Comparison of ENCODE assay signal across 18 cellular contexts in genomic region chr5:33817301-33817700, GRCh38.
DNase-seq lines count a peak whose midpoint lies in the region; ATAC-seq, FAIRE-seq and TF ChIP-seq lines count a peak whose summit lies in the region.
"Had no signal": no experiment of that assay in that cellular context is flagged by ENCODE, and none has a peak within 500 bp of the region (broad histone marks: within the 10 kb centered on the region; RNA-seq: fewer than 3 reads in every experiment).

No MANE protein-coding gene starts in this region.

- no peaks in the 10 kb centered on the region for H3K27me3 Mint-ChIP-seq in astrocyte (ENCODE audit: low read depth, unreplicated experiment)

- FAIRE-seq in astrocyte (lab: Jason Lieb, UNC): no peak
- no peak for FAIRE-seq in small intestine (lab: Jason Lieb, UNC)

- peak overlapping the region; percentile 59 for H3K9ac ChIP-seq in astrocyte (ENCODE audit: low read length)
- H3K9ac ChIP-seq: KMS-11 had no signal

- no peak for ATAC-seq in HG03565 (IDR thresholded peaks at IDR 0.05; ENCODE audit: unreplicated experiment)

- H3K9me3 ChIP-seq in astrocyte (ENCODE audit: insufficient read depth, low read depth, low read length) (no peaks in the 10 kb centered on the region), small intestine (ENCODE audit: control insufficient read depth, low read depth) (no peaks in the 10 kb centered on the region)
- H3K9me3 ChIP-seq: HAP-1, Peyer's patch had no signal

- H3K4me3 ChIP-seq in ACC112 (ENCODE audit: low read depth, low read length): peak overlapping the region; percentile 0; the same call in 1 of the 2 replicates
- no peak overlapping the region for H3K4me3 ChIP-seq in astrocyte (ENCODE audit: insufficient read depth, low read depth, low read length)
- no peak overlapping the region for H3K4me3 ChIP-seq in small intestine (ENCODE audit: low read depth in 1 of 2, low read length in 2 of 2)
- no peak overlapping the region for H3K4me3 ChIP-seq in coronary artery
- H3K4me3 ChIP-seq: HAP-1, Peyer's patch had no signal

- H3K79me2 ChIP-seq in ACC112 (ENCODE audit: control insufficient read depth, insufficient read depth, low read length, unreplicated experiment): peaks cover 23% of the 10 kb centered on the region
- peaks cover 67% of the 10 kb centered on the region for H3K79me2 ChIP-seq in astrocyte (ENCODE audit: insufficient read depth, low read length)

- H3K4me3 Mint-ChIP-seq in astrocyte (ENCODE audit: unreplicated experiment): no peak overlapping the region

- H3K4me1 Mint-ChIP-seq in astrocyte (ENCODE audit: low read depth, unreplicated experiment): peaks cover 28% of the 10 kb centered on the region

- peaks cover 12% of the 10 kb centered on the region for H3K36me3 Mint-ChIP-seq in astrocyte (ENCODE audit: low read depth, unreplicated experiment)

- DNase-seq in HT1080 (ENCODE audit: low read depth) (peak; percentile 72), astrocyte (ENCODE audit: low read depth) (peak; percentile 74), kidney tubule cell (ENCODE audit: low spot score) (peak; percentile 38), small intestine (no peak), coronary artery (ENCODE audit: low spot score) (no peak), GDM1 (lab: John Stamatoyannopoulos, UW) (no peak)
- DNase-seq: 8988T, C1 segment of cervical spinal cord, DMS 273 treated with DMSO at 0.1 percent for 48 hours, NCI-H187 treated with DMSO at 0.1 percent for 48 hours, NCI-H446 treated with DMSO at 0.1 percent for 48 hours, NCI-H774, Peyer's patch had no signal

- no peaks in the 10 kb centered on the region for H3K9me3 Mint-ChIP-seq in astrocyte (ENCODE audit: unreplicated experiment)

- no peaks in the 10 kb centered on the region for H4K20me1 ChIP-seq in astrocyte (ENCODE audit: insufficient read depth, low read length)

- H2AFZ ChIP-seq in ACC112 (ENCODE audit: low read length, unreplicated experiment) (no peak overlapping the region), astrocyte (ENCODE audit: low read depth, low read length) (no peak overlapping the region)

- H3K27ac Mint-ChIP-seq in astrocyte (ENCODE audit: unreplicated experiment): peak overlapping the region; percentile 89

- H3K36me3 ChIP-seq in ACC112 (ENCODE audit: insufficient read depth, low read length) (peaks cover 11% of the 10 kb centered on the region), astrocyte (ENCODE audit: insufficient read depth, low read length) (peaks cover 6% of the 10 kb centered on the region), small intestine (ENCODE audit: control insufficient read depth in 2 of 2, insufficient read depth in 2 of 2, low read length in 2 of 2) (no peaks in the 10 kb centered on the region)
- H3K36me3 ChIP-seq: HAP-1, Peyer's patch had no signal

- H3K27ac ChIP-seq in ACC112 (ENCODE audit: low read depth, low read length) (peak overlapping the region; percentile 78), astrocyte (ENCODE audit: low read depth, low read length) (peak overlapping the region; percentile 82), small intestine (ENCODE audit: low read depth in 1 of 2, low read length in 1 of 2) (no peak overlapping the region), coronary artery (no peak overlapping the region)
- H3K27ac ChIP-seq: HL-60, KMS-11, Peyer's patch had no signal

- H3K4me1 ChIP-seq in ACC112 (ENCODE audit: control insufficient read depth, insufficient read depth, low read length, unreplicated experiment): peaks cover 34% of the 10 kb centered on the region
- peaks cover 12% of the 10 kb centered on the region for H3K4me1 ChIP-seq in astrocyte (ENCODE audit: insufficient read depth, low read length)
- H3K4me1 ChIP-seq in small intestine (ENCODE audit: control insufficient read depth in 2 of 2, insufficient read depth in 1 of 2, low read depth in 1 of 2, low read length in 1 of 2): no peaks in the 10 kb centered on the region
- H3K4me1 ChIP-seq: HAP-1, Peyer's patch had no signal

- peak overlapping the region; percentile 62 for H3K4me2 ChIP-seq in astrocyte (ENCODE audit: low read length)
- H3K4me2 ChIP-seq: KMS-11 had no signal

- TF ChIP-seq CTCF in astrocyte (IDR thresholded peaks at IDR 0.05; ENCODE audit: insufficient read depth, low read depth, low read length) (no peak), coronary artery (IDR thresholded peaks at IDR 0.05) (no peak)

- H3K27me3 ChIP-seq in ACC112 (ENCODE audit: insufficient read depth, low read length): no peaks in the 10 kb centered on the region
- no peaks in the 10 kb centered on the region for H3K27me3 ChIP-seq in astrocyte (ENCODE audit: insufficient read depth, low read length)
- H3K27me3 ChIP-seq in small intestine (ENCODE audit: control insufficient read depth in 2 of 2, insufficient read depth in 2 of 2, low read length in 2 of 2): no peaks in the 10 kb centered on the region
- H3K27me3 ChIP-seq: Peyer's patch had no signal

Comparison
In these comparisons a context has a peak if more than half of its experiments do, and no peak if none do; other contexts are left out.
1. H3K27ac ChIP-seq: peak in ACC112 (single experiment) and astrocyte (single experiment); none in small intestine (0 of 2) and coronary artery (0 of 2).
2. DNase-seq: peak in HT1080 (single experiment), astrocyte (single experiment) and kidney tubule cell (single experiment); none in small intestine (single experiment), coronary artery (single experiment) and GDM1 (single experiment).